In the genomic region with DNA sequence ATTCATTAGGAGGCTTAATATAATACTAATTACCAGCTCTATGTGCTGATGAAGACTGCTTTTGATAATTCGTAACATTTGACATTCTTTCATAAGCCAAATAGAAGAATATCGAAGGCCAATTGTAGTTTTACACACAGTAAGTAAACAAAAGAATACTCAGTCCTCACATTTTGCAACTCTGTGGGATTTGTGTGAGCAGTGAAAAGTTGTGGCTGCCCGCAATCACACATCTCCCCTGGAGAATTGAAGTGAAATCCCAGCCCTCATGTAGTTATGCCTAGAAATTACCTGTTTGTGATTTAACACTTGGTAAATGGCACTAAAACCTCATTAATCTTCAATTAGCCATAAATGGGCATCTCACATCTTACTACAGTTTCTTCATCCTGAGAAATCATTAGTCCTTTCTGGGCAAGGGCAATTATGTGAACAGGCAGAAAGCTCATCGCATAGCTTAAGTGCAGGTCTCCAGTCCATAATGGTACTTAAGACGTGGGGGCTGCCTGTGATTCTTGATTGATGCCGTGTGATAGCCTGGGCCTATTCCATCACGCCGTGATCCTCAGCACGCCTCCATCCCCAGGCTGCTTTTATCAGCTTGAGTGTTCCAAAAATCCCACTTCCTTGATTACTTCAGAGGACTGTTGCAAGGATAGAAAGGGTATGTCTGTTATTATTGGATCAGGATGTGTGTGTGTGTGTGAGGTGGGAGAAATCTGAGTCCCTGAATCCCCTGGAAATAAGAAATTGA, we compare ENCODE assay signal across 19 cellular contexts.
"Had no signal": no experiment of that assay in that cellular context is flagged by ENCODE, and none has a peak within 500 bp of the region (broad histone marks: within the 10 kb centered on the region; RNA-seq: fewer than 3 reads in every experiment).

No MANE protein-coding gene starts in this region.

- DNase-seq: activated CD4-positive, alpha-beta T cell treated with anti-CD3 and anti-CD28 coated beads, Interleukin-2, amount 50 U/mL, for 4 hours; activated CD8-positive, alpha-beta memory T cell treated with anti-CD3 and anti-CD28 coated beads for 24 hours; activated CD8-positive, alpha-beta memory T cell treated with anti-CD3 and anti-CD28 coated beads, Interleukin-2, amount 50 U/mL, for 4 hours; activated naive CD4-positive, alpha-beta T cell; activated T-cell treated with anti-CD3 and anti-CD28 coated beads, Interleukin-2, amount 50 U/mL, for 24 hours; central memory CD4-positive, alpha-beta T cell; dermis blood vessel endothelial cell; effector CD8-positive, alpha-beta T cell; foreskin melanocyte; hippocampal formation; mucosa of descending colon; nephron progenitor cell; occipital lobe; retina; stimulated activated CD4-positive, alpha-beta T cell treated with anti-CD3 and anti-CD28 coated beads, Interleukin-2, amount 100 ng/mL, for 48 hours; stimulated activated CD8-positive, alpha-beta memory T cell treated with anti-CD3 and anti-CD28 coated beads, Interleukin-4, amount 100 ng/mL, for 48 hours; stimulated activated naive B cell treated with anti-CD40 and anti-IgM and Interleukin-4, amounts not matched to agents 10 μg/mL and 1 μg/mL and 100 μg/mL, for 72 hours; T-helper 9 cell; upper lobe of left lung had no signal

- ATAC-seq: mucosa of descending colon; stimulated activated naive B cell treated with anti-CD40 and anti-IgM and Interleukin-4, amounts not matched to agents 10 μg/mL and 1 μg/mL and 100 μg/mL, for 72 hours had no signal

- H3K9me3 ChIP-seq: mucosa of descending colon, upper lobe of left lung had no signal

- H3K36me3 ChIP-seq: upper lobe of left lung had no signal

- H3K27ac ChIP-seq: upper lobe of left lung had no signal

- H3K27me3 ChIP-seq: upper lobe of left lung had no signal

- H3K4me3 ChIP-seq: mucosa of descending colon, upper lobe of left lung had no signal
